ENCODE assay signal across 8 cellular contexts in genomic region chr13:75636339-75637095, GRCh38. TPM values are rescaled to one million over a fixed set of nuclear protein-coding genes. Genes with fewer than 3 reads are reported as not detected.
DNase-seq lines count a peak whose midpoint lies in the region; ATAC-seq and TF ChIP-seq lines count a peak whose summit lies in the region.

No MANE protein-coding gene starts in this region.

- TF ChIP-seq POLR2A in HCT116 (IDR thresholded peaks at IDR 0.05; ENCODE audit: borderline replicate concordance, extremely low read depth, insufficient read depth, insufficient read length), result no peak

- CTCF ChIA-PET in HCT116 (lab: Charles Lee), result no interaction called here

- H3K36me3 ChIP-seq in HCT116 (ENCODE audit: control insufficient read depth in 1 of 2, insufficient read depth in 2 of 2, low read length in 2 of 2), result no peaks in the 10 kb centered on the region

- intact Hi-C loops in HCT116 (cut with micrococcal nuclease), result no loop called here
- intact Hi-C loops in dorsolateral prefrontal cortex (cut with DNase I), result no loop called here

- H3K79me2 ChIP-seq in HCT116 (ENCODE audit: insufficient read depth, low read length), result no peaks in the 10 kb centered on the region

- peak overlapping the region; percentile 50 to 61 for H3K4me3 ChIP-seq in HCT116 (replicated peaks in 1 of 2; ENCODE audit: low read depth in 1 of 2, low read length in 2 of 2)
- H3K4me3 ChIP-seq in dorsolateral prefrontal cortex, result peak overlapping the region; percentile 48 to 83 (median 66)

- TF ChIP-seq CTCF in GM13976 (IDR thresholded peaks at IDR 0.05; ENCODE audit: borderline replicate concordance, control extremely low read depth, extremely low read depth, insufficient read depth, missing control alignments) (no peak), HCT116 (IDR thresholded peaks at IDR 0.05 in 2 of 3, conservative IDR thresholded peaks at IDR 0.05 in 1 of 3; ENCODE audit: borderline replicate concordance in 1 of 3, insufficient read depth in 1 of 3, low read depth in 2 of 3, low read length in 2 of 3) (no peak), dorsolateral prefrontal cortex (IDR thresholded peaks at IDR 0.05 in 54 of 56, conservative IDR thresholded peaks at IDR 0.05 in 2 of 56; ENCODE audit: low read depth in 1 of 56, partially characterized antibody in 56 of 56) (no peak)

- DNase-seq in GM13976 (ENCODE audit: low spot score) (peak; percentile 69), HCT116 (ENCODE audit: low read depth, low spot score) (no peak), M059J (ENCODE audit: low read depth) (peak; percentile 45), dorsolateral prefrontal cortex (no peak), medulla oblongata (ENCODE audit: extremely low spot score) (peak; percentile 19)
- peak; percentile 35 to 38 for DNase-seq in activated CD4-positive, alpha-beta T cell treated with anti-CD3 and anti-CD28 coated beads for 4 hours
- DNase-seq in stimulated activated CD8-positive, alpha-beta memory T cell treated with anti-CD3 and anti-CD28 coated beads, Interleukin-15, amount 100 ng/mL, for 4 hours (ENCODE audit: low read depth in 2 of 2), result peak; percentile 8 to 26
- DNase-seq in NK-92 treated with Interleukin-12 subunit alpha and Interleukin-12 subunit beta, amount 100 ng/mL, for 24 hours (lab: John Stamatoyannopoulos, UW), result no peak

- H3K27me3 ChIP-seq in HCT116 (ENCODE audit: insufficient read depth, low read length), result no peaks in the 10 kb centered on the region
- peaks cover 0 to 12% (median 0%) of the 10 kb centered on the region in 45 donors for H3K27me3 ChIP-seq in dorsolateral prefrontal cortex

- peaks cover 5 to 14% of the 10 kb centered on the region in 2 experiments; a peak in 3 of 4 replicates for H3K4me1 ChIP-seq in HCT116 (ENCODE audit: control insufficient read depth in 1 of 2, insufficient read depth in 2 of 2, low read length in 2 of 2)

- POLR2A ChIA-PET in HCT116 (lab: Charles Lee), result no interaction called here

- peak; percentile 33 for ATAC-seq in HCT116

- no peaks in the 10 kb centered on the region for H3K9me2 ChIP-seq in HCT116 (ENCODE audit: insufficient read depth)

- peak overlapping the region; percentile 54; the same call in 1 of the 2 replicates for H3K9ac ChIP-seq in HCT116 (ENCODE audit: low read length)

- peak overlapping the region; percentile 82 for H2AFZ ChIP-seq in HCT116 (ENCODE audit: low read depth, low read length, poor library complexity, severe bottlenecking)

- no peaks in the 10 kb centered on the region for H3K9me3 ChIP-seq in HCT116 (ENCODE audit: control insufficient read depth in 1 of 2, insufficient read depth in 1 of 2, low read depth in 1 of 2, low read length in 2 of 2)

- H3K4me2 ChIP-seq in HCT116 (ENCODE audit: low read length), result peak overlapping the region; percentile 96

- no peaks in the 10 kb centered on the region for H4K20me1 ChIP-seq in HCT116 (ENCODE audit: insufficient read depth)

- no peak overlapping the region for H3K27ac ChIP-seq in HCT116 (ENCODE audit: low read depth, low read length)
- peak overlapping the region in 4 of 59 donors; percentile 9 to 66 (median 52) for H3K27ac ChIP-seq in dorsolateral prefrontal cortex

- no peak for TF ChIP-seq RAD21 in HCT116 (IDR thresholded peaks at IDR 0.05; ENCODE audit: low read depth)

- in situ Hi-C loops in GM13976 (cut with MboI; ENCODE audit: low sequenced_read_pairs, unreplicated experiment), result no loop called here

- BruUV-seq in HCT116 (replicated peaks; lab: Mats Ljungman, UMichigan), result no TSS peak

- RAD21 ChIA-PET in HCT116 (lab: Charles Lee; ENCODE audit: low non-redundant PET in 1 of 2, low total read pairs in 2 of 2, uncharacterized antibody in 2 of 2, unreplicated experiment in 2 of 2), result no interaction called here

TF ChIP-seq in HCT116, 20 proteins besides CTCF, POLR2A, EP300 and RAD21:
- TF ChIP-seq FOSL1 (IDR thresholded peaks at IDR 0.05; ENCODE audit: low read depth) (no peak), TCF7L2 (IDR thresholded peaks at IDR 0.05; ENCODE audit: borderline replicate concordance, extremely low read depth, insufficient read depth, insufficient read length) (peak; percentile 83), EZH2phosphoT487 (IDR thresholded peaks at IDR 0.05; ENCODE audit: borderline replicate concordance) (no peak), EZH2 (IDR thresholded peaks at IDR 0.05) (no peak), SP1 (IDR thresholded peaks at IDR 0.05; ENCODE audit: low read depth) (no peak), MAX (IDR thresholded peaks at IDR 0.05) (peak; percentile 45; the same call in 1 of the 2 replicates), SRF (IDR thresholded peaks at IDR 0.05; ENCODE audit: low read depth) (no peak)

RNA-seq across cellular contexts. Expression of gene LMO7, which starts 0.4 kb away (rescaled TPM):
- 8.1 TPM for total RNA-seq in HCT116 (2021; ENCODE audit: unreplicated experiment)
- 7.4 and 8.0 TPM in 2 replicates for polyA plus RNA-seq in HCT116 (2012)
- total RNA-seq in M059J (2014; rRNA removed; shearing (Covaris generic)), result 66.3 and 109 TPM in 2 replicates
- 100 to 1,000 TPM in 15 of 120 experiments, 10 to 100 TPM in 105; 35.4 to 124 (median 85.8) TPM for total RNA-seq in dorsolateral prefrontal cortex

Comparison
In these comparisons a context has a peak if more than half of its experiments do, and no peak if none do; other contexts are left out.
1. DNase-seq: peak in GM13976 (single experiment), M059J (single experiment), activated CD4-positive, alpha-beta T cell treated with anti-CD3 and anti-CD28 coated beads for 4 hours (2 of 2), medulla oblongata (single experiment) and stimulated activated CD8-positive, alpha-beta memory T cell treated with anti-CD3 and anti-CD28 coated beads, Interleukin-15, amount 100 ng/mL, for 4 hours (2 of 2); none in HCT116 (single experiment), dorsolateral prefrontal cortex (0 of 10) and NK-92 treated with Interleukin-12 subunit alpha and Interleukin-12 subunit beta, amount 100 ng/mL, for 24 hours (single experiment).